21 cellular contexts compared by ENCODE assay signal in the genomic region with DNA sequence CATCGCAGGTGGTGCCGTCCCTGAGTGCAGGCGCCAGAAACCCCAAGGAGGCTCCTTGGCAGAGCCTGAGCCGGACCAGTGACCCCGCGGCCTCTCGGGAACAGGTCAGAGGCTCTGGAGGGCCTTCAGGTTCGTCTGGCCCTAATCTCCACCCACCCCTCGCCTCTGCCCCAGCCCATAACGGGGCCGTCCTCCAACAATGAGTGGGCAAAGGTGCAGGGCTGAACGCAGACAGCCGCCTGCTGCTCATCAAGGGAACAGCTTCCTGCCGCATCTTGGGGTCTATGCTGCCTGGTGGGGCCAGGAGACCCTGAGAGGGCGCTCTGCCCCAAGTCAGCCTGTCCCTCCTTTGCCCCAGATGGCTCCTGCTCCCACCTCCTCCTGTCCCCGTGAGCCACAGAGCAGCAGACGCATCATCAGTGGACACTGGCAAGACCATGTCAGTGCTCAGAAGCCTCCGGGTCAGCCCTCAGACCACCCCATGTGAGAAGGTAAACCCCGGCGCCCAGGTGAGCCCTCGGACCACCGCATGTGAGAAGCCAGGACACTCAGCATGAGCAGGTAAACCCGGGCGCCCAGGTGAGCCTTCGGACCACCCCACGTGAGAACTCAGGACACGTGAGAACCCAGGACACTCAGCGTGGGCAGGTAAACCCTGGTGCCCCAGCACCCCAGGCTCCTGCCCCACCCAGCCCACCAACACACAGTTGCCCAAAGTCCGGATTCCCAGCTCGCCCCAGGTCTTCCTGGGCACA.
DNase-seq lines count a peak whose midpoint lies in the region; ATAC-seq, FAIRE-seq and TF ChIP-seq lines count a peak whose summit lies in the region.
"Had no signal": no experiment of that assay in that cellular context is flagged by ENCODE, and none has a peak within 500 bp of the region (broad histone marks: within the 10 kb centered on the region; RNA-seq: fewer than 3 reads in every experiment).

No MANE protein-coding gene starts in this region.

- H3K27me3 ChIP-seq in right cardiac atrium (ENCODE audit: control insufficient read depth, insufficient read depth), result no peaks in the 10 kb centered on the region
- H3K27me3 ChIP-seq in K562 (ENCODE audit: control insufficient read depth in 2 of 2, insufficient read depth in 2 of 2, low read length in 2 of 2), result peaks cover 41 to 76% of the 10 kb centered on the region in 2 experiments; a peak in 4 of 5 replicates
- no peaks in the 10 kb centered on the region for H3K27me3 ChIP-seq in neural progenitor cell

- in situ Hi-C loops in K562 (cut with MboI), result no loop called here

- no peak for TF ChIP-seq RAD21 in K562 (CRISPR knock-in tag; conservative IDR thresholded peaks at IDR 0.05 in 1 of 2, IDR thresholded peaks at IDR 0.05 in 1 of 2)

- H3K4me1 ChIP-seq in right cardiac atrium (ENCODE audit: control insufficient read depth, insufficient read depth, low read length) (no peaks in the 10 kb centered on the region), K562 (replicated peaks in 1 of 2; ENCODE audit: control insufficient read depth in 2 of 2, insufficient read depth in 2 of 2, low read length in 2 of 2) (peaks cover 0 to 9% of the 10 kb centered on the region in 2 experiments; a peak in 1 of 5 replicates), neural progenitor cell (no peaks in the 10 kb centered on the region)
- H3K4me1 ChIP-seq: HAP-1 had no signal

- TF ChIP-seq CTCF in K562 (IDR thresholded peaks at IDR 0.05 in 2 of 3, conservative IDR thresholded peaks at IDR 0.05 in 1 of 3; ENCODE audit: insufficient read depth in 2 of 3, low read depth in 1 of 3, low read length in 3 of 3) (peak in 2 of 3 experiments; percentile 23 to 26; a peak in 1 of 6 replicates), neural progenitor cell (IDR thresholded peaks at IDR 0.05) (no peak)

- POLR2A ChIA-PET in K562 (lab: Yijun Ruan, JAX), result interaction anchor here (0.5 to 1.1 kb wide), 3 partner anchors 13 to 141 kb away, joined by 3 read pairs; no protein-coding TSS in a partner anchor

- DNase-seq in cardiac septum (ENCODE audit: low spot score) (peak; percentile 54), right cardiac atrium (no peak), K562 (ENCODE audit: extremely low read depth in 1 of 4, low spot score in 3 of 4) (no peak), neural progenitor cell (ENCODE audit: low spot score) (peak; percentile 26), HCEC 1CT (no peak), cerebellar nuclear complex (lab: John Stamatoyannopoulos, UW) (no peak)
- DNase-seq: 8988T, AML-193, GDM1, MV-4-11, NCI-H1694, NCI-H2081 treated with DMSO at 0.1 percent for 48 hours, NCI-H2171 treated with DMSO at 0.1 percent for 48 hours, NCI-H524 treated with DMSO at 0.1 percent for 48 hours, NCI-H82, OCI-M1, Right ventricle myocardium superior had no signal

- H3K79me2 ChIP-seq in K562 (ENCODE audit: control insufficient read depth, insufficient read depth, low read length), result no peaks in the 10 kb centered on the region
- no peaks in the 10 kb centered on the region for H3K79me2 ChIP-seq in neural progenitor cell (ENCODE audit: low read depth)

- 72% methylated on average over 30 of the region's 30 CpGs for WGBS in right cardiac atrium
- WGBS in K562 (ENCODE audit: insufficient coverage, low coverage, missing lambda C conversion rate), result 1% methylated on average over 30 of the region's 30 CpGs

- H3K4me3 Mint-ChIP-seq in neural progenitor cell, result no peak overlapping the region
- H3K4me3 Mint-ChIP-seq: CD14-positive monocyte had no signal

- no TSS peak for BruUV-seq in K562 (replicated peaks; lab: Mats Ljungman, UMichigan)

- FAIRE-seq in K562 (lab: Jason Lieb, UNC), result no peak

- H3K36me3 Mint-ChIP-seq in neural progenitor cell, result no peaks in the 10 kb centered on the region
- H3K36me3 Mint-ChIP-seq: CD14-positive monocyte had no signal

- H4K20me1 ChIP-seq in K562 (replicated peaks; ENCODE audit: control insufficient read depth, insufficient read depth, low read length), result no peaks in the 10 kb centered on the region; the same call in 1 of the 2 replicates
- no peaks in the 10 kb centered on the region for H4K20me1 ChIP-seq in neural progenitor cell (ENCODE audit: low read depth)

- no peak overlapping the region; a peak in 1 of 4 replicates for H3K9ac ChIP-seq in K562 (ENCODE audit: insufficient read depth in 1 of 2, low read depth in 2 of 2, low read length in 2 of 2)
- no peak overlapping the region for H3K9ac ChIP-seq in neural progenitor cell

- peaks cover 8% of the 10 kb centered on the region for H3K27me3 Mint-ChIP-seq in neural progenitor cell (ENCODE audit: insufficient read depth, low read depth)

- CTCF ChIA-PET in K562 (lab: Yijun Ruan, JAX; ENCODE audit: low intra/inter-chr PET ratio), result no interaction called here

- H3K27ac ChIP-seq in right cardiac atrium (ENCODE audit: low read length), result no peak overlapping the region
- no peak overlapping the region for H3K27ac ChIP-seq in K562 (ENCODE audit: extremely low read depth, low read depth, low read length)
- no peak overlapping the region for H3K27ac ChIP-seq in neural progenitor cell

- no peak overlapping the region for H3K4me3 ChIP-seq in right cardiac atrium (ENCODE audit: low read length)
- H3K4me3 ChIP-seq in K562, result no peak overlapping the region
- H3K4me3 ChIP-seq in neural progenitor cell, result no peak overlapping the region
- H3K4me3 ChIP-seq: HAP-1 had no signal

- H3K36me3 ChIP-seq in K562 (ENCODE audit: control insufficient read depth, insufficient read depth, low read length) (no peaks in the 10 kb centered on the region), neural progenitor cell (no peaks in the 10 kb centered on the region)
- H3K36me3 ChIP-seq: HAP-1 had no signal

- no peaks in the 10 kb centered on the region for H3K9me1 ChIP-seq in K562 (ENCODE audit: control insufficient read depth, insufficient read depth, low read length)

- H3K4me1 Mint-ChIP-seq in neural progenitor cell, result peaks cover 3% of the 10 kb centered on the region
- H3K4me1 Mint-ChIP-seq: CD14-positive monocyte had no signal

- no peak overlapping the region for H3K27ac Mint-ChIP-seq in neural progenitor cell

- no peak overlapping the region for H2AFZ ChIP-seq in K562 (ENCODE audit: low read depth, low read length)
- H2AFZ ChIP-seq in neural progenitor cell (replicated peaks), result no peak overlapping the region

- intact Hi-C loops in cardiac septum (cut with DNase I) (no loop called here), right cardiac atrium (cut with DNase I) (no loop called here), K562 (cut with micrococcal nuclease) (no loop called here)

- no peak for TF ChIP-seq POLR2A in K562 (conservative IDR thresholded peaks at IDR 0.05)

- peaks cover 2% of the 10 kb centered on the region for H3K9me3 Mint-ChIP-seq in neural progenitor cell

- no peaks in the 10 kb centered on the region for H3F3A ChIP-seq in neural progenitor cell (ENCODE audit: low read depth)

- ATAC-seq in right cardiac atrium (no peak), K562 (peak; percentile 36), HG03378 (IDR thresholded peaks at IDR 0.05; ENCODE audit: unreplicated experiment) (no peak), GM21390 (IDR thresholded peaks at IDR 0.05; ENCODE audit: unreplicated experiment) (no peak)

- no peak for TF ChIP-seq EP300 in K562 (IDR thresholded peaks at IDR 0.05; ENCODE audit: low read length)

- no peak overlapping the region for H3K4me2 ChIP-seq in K562 (ENCODE audit: insufficient read depth, low read length)
- no peak overlapping the region for H3K4me2 ChIP-seq in neural progenitor cell

- H3K9me3 ChIP-seq in right cardiac atrium (ENCODE audit: control insufficient read depth, low read length), result no peaks in the 10 kb centered on the region
- no peaks in the 10 kb centered on the region; the same call in 1 of the 2 replicates for H3K9me3 ChIP-seq in K562 (replicated peaks; ENCODE audit: control insufficient read depth, insufficient read depth, low read depth, low read length)
- no peaks in the 10 kb centered on the region for H3K9me3 ChIP-seq in neural progenitor cell (ENCODE audit: low read depth)
- H3K9me3 ChIP-seq: HAP-1 had no signal

TF ChIP-seq in K562, 482 proteins besides CTCF, POLR2A, EP300 and RAD21 (continues in another document):
- TF ChIP-seq DLX4 (CRISPR knock-in tag; IDR thresholded peaks at IDR 0.05) (no peak), LARP7 (IDR thresholded peaks at IDR 0.05) (no peak), DDX20 (tag; IDR thresholded peaks at IDR 0.05; ENCODE audit: low read depth) (no peak), PRPF4 (IDR thresholded peaks at IDR 0.05; ENCODE audit: insufficient read depth, low read depth, low read length, poor library complexity, severe bottlenecking) (no peak), PPARD (CRISPR knock-in tag; IDR thresholded peaks at IDR 0.05) (no peak)
- TF ChIP-seq, protein P1, sequence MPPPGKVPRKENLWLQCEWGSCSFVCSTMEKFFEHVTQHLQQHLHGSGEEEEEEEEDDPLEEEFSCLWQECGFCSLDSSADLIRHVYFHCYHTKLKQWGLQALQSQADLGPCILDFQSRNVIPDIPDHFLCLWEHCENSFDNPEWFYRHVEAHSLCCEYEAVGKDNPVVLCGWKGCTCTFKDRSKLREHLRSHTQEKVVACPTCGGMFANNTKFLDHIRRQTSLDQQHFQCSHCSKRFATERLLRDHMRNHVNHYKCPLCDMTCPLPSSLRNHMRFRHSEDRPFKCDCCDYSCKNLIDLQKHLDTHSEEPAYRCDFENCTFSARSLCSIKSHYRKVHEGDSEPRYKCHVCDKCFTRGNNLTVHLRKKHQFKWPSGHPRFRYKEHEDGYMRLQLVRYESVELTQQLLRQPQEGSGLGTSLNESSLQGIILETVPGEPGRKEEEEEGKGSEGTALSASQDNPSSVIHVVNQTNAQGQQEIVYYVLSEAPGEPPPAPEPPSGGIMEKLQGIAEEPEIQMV (tag; conservative IDR thresholded peaks at IDR 0.05; ENCODE audit: low read depth), result no peak

Comparison
In these comparisons a context has a peak if more than half of its experiments do, and no peak if none do; other contexts are left out.
1. DNase-seq: peak in cardiac septum (single experiment) and neural progenitor cell (single experiment); none in right cardiac atrium (0 of 3), K562 (0 of 4), HCEC 1CT (single experiment) and cerebellar nuclear complex (0 of 2).